In the genomic region with DNA sequence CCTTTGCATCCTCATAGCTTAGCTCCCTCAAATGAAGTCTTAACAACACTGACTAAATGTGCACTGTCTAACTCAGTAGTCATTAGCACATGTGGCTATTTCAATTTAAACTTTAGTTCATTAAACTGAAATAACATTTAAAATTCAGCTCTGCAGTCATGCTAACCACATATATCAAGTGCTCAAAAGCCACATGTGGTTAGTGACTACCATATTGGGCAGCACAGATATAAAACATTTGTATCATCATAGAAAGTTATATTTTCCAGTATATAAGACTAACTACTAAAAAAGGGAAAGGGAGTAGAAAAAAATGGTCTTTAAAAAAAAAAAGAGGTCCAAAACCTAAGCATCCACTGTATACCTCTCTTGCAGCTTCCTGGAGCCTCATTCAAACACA, we compare ENCODE assay signal across 19 cellular contexts.
"Had no signal": no experiment of that assay in that cellular context is flagged by ENCODE, and none has a peak within 500 bp of the region (broad histone marks: within the 10 kb centered on the region; RNA-seq: fewer than 3 reads in every experiment).

No MANE protein-coding gene starts in this region.

- H3K4me1 Mint-ChIP-seq: IgD-negative memory B cell had no signal

- ATAC-seq: K562, Panc1, PC-3 had no signal

- H3K36me3 Mint-ChIP-seq: IgD-negative memory B cell had no signal

- H3K36me3 ChIP-seq: MG63 had no signal

- H3K4me3 ChIP-seq: K562, MG63 had no signal

- H3K4me3 Mint-ChIP-seq: IgD-negative memory B cell had no signal

- H3K4me2 ChIP-seq: SK-N-SH had no signal

- H3K27ac ChIP-seq: HL-60, RWPE1 had no signal

- DNase-seq: MG63, NCI-H1105, NCI-H1417 treated with DMSO at 0.1 percent for 48 hours, NCI-H146, NCI-H1694 treated with DMSO at 0.1 percent for 48 hours, NCI-H1930, NCI-H226, NCI-H446, NCI-H510A, NCI-H524 treated with DMSO at 0.1 percent for 48 hours, NCI-H69, SHP77, SK-N-SH had no signal

- H3K9me3 ChIP-seq: MG63, SK-N-SH had no signal

- H3K9ac ChIP-seq: SK-N-SH had no signal
